In genomic region chr19:1847348-1847683, GRCh38 we compare ENCODE assay signal across 8 cellular contexts. TPM values are rescaled to one million over a fixed set of nuclear protein-coding genes. Genes with fewer than 3 reads are reported as not detected.
A peak's percentile ranks its signal among the peaks of the same experiment; 100 is the strongest.
DNase-seq lines count a peak whose midpoint lies in the region; ATAC-seq and TF ChIP-seq lines count a peak whose summit lies in the region.

No MANE protein-coding gene starts in this region.

- ATAC-seq in T-cell (replicated peaks in 1 of 4) (no peak), gastrocnemius medialis (no peak), GM18861 (IDR thresholded peaks at IDR 0.05; ENCODE audit: unreplicated experiment) (no peak)

- peak overlapping the region; percentile 84 to 90 (median 84) for H3K4me3 Mint-ChIP-seq in T-cell

- no peaks in the 10 kb centered on the region for H3K36me3 ChIP-seq in gastrocnemius medialis

- TF ChIP-seq CTCF in GM12875 (IDR thresholded peaks at IDR 0.05; ENCODE audit: borderline replicate concordance, insufficient read depth, low read depth, low read length) (no peak), fibroblast of villous mesenchyme (IDR thresholded peaks at IDR 0.05; ENCODE audit: insufficient read depth, low read depth, low read length) (no peak), gastrocnemius medialis (IDR thresholded peaks at IDR 0.05 in 4 of 5, conservative IDR thresholded peaks at IDR 0.05 in 1 of 5) (no peak)

- H3K27me3 Mint-ChIP-seq in T-cell: no peaks in the 10 kb centered on the region

- H3K4me3 ChIP-seq in GM12875 (ENCODE audit: low read depth, low read length) (peak overlapping the region; percentile 94), fibroblast of villous mesenchyme (ENCODE audit: low read depth, low read length) (peak overlapping the region; percentile 94), gastrocnemius medialis (peak overlapping the region; percentile 80 to 100 (median 96))

- no peaks in the 10 kb centered on the region for H3K9me3 ChIP-seq in gastrocnemius medialis

- H3K9me3 Mint-ChIP-seq in T-cell: no peaks in the 10 kb centered on the region

- TF ChIP-seq POLR2A in gastrocnemius medialis (IDR thresholded peaks at IDR 0.05): no peak

- POLR2A ChIA-PET in T-cell (lab: Charles Lee): no interaction called here

- H3K4me1 ChIP-seq in gastrocnemius medialis: peaks cover 42 to 53% of the 10 kb centered on the region in 2 donors

- no peaks in the 10 kb centered on the region for H3K27me3 ChIP-seq in gastrocnemius medialis

- peaks cover 44 to 70% (median 68%) of the 10 kb centered on the region in 3 donors for H3K4me1 Mint-ChIP-seq in T-cell

- peak overlapping the region; percentile 92 to 100 (median 98) for H3K27ac ChIP-seq in gastrocnemius medialis

- CTCF ChIA-PET in T-cell (lab: Charles Lee): no interaction called here

- H3K36me3 Mint-ChIP-seq in T-cell: no peaks in the 10 kb centered on the region

- intact Hi-C loops in gastrocnemius medialis (cut with DNase I; ENCODE audit: low total_unique reads): no loop called here

- in situ Hi-C loops in gastrocnemius medialis (cut with MboI; ENCODE audit: low sequenced_read_pairs in 4 of 4): no loop called here

- H3K27ac Mint-ChIP-seq in T-cell: peak overlapping the region; percentile 89 to 90

- DNase-seq in T-cell (no peak), fibroblast of villous mesenchyme (ENCODE audit: low read depth) (no peak), gastrocnemius medialis (no peak), cerebellar nuclear complex (lab: John Stamatoyannopoulos, UW) (no peak), NCI-H82 treated with DMSO at 0.1 percent for 48 hours (lab: John Stamatoyannopoulos, UW; ENCODE audit: unreplicated experiment) (no peak), putamen (ENCODE audit: low spot score) (no peak)

RNA-seq across cellular contexts. Expression of gene REXO1, which starts 1.0 kb away (rescaled TPM):
- total RNA-seq in T-cell (10 to 100 TPM; 68.4 to 97.5 (median 78.7) TPM), fibroblast of villous mesenchyme (11.2 and 15.8 TPM in 2 replicates), gastrocnemius medialis (10 to 100 TPM; 10.8 to 28.5 (median 20.5) TPM)

RNA-seq across cellular contexts. Expression of gene KLF16, which starts 16.1 kb away (rescaled TPM):
- total RNA-seq in T-cell (10 to 100 TPM; 29.8 to 61.4 (median 32.7) TPM), fibroblast of villous mesenchyme (10.4 and 16.8 TPM in 2 replicates), gastrocnemius medialis (1 to 10 TPM in 3 of 4 donors, under 1 TPM in 1; 0.58 to 4.0 (median 1.4) TPM)

RNA-seq across cellular contexts. Expression of gene ATP8B3, which starts 35.2 kb away (rescaled TPM):
- 1 to 10 TPM; 3.5 to 5.7 (median 4.0) TPM for total RNA-seq in T-cell
- 0.86 and 1.6 TPM in 2 replicates for total RNA-seq in fibroblast of villous mesenchyme
- under 1 TPM in 2 of 4 donors, not detected in 2; 0.09 to 0.24 TPM for total RNA-seq in gastrocnemius medialis

RNA-seq across cellular contexts. Expression of gene ABHD17A, which starts 38.0 kb away (rescaled TPM):
- 100 to 1,000 TPM; 136 to 185 (median 151) TPM for total RNA-seq in T-cell
- 45.8 and 62.2 TPM in 2 replicates for total RNA-seq in fibroblast of villous mesenchyme
- 10 to 100 TPM; 49.4 to 87.7 (median 70.8) TPM for total RNA-seq in gastrocnemius medialis

RNA-seq across cellular contexts. Expression of gene ADAT3, which starts 57.9 kb away (rescaled TPM):
- total RNA-seq in T-cell (10 to 100 TPM in 1 of 5 donors, 1 to 10 TPM in 4; 6.0 to 16.1 (median 7.7) TPM), fibroblast of villous mesenchyme (3.9 and 4.5 TPM in 2 replicates), gastrocnemius medialis (1 to 10 TPM; 2.1 to 3.6 (median 3.1) TPM)
